18 cellular contexts compared by ENCODE assay signal in the genomic region with DNA sequence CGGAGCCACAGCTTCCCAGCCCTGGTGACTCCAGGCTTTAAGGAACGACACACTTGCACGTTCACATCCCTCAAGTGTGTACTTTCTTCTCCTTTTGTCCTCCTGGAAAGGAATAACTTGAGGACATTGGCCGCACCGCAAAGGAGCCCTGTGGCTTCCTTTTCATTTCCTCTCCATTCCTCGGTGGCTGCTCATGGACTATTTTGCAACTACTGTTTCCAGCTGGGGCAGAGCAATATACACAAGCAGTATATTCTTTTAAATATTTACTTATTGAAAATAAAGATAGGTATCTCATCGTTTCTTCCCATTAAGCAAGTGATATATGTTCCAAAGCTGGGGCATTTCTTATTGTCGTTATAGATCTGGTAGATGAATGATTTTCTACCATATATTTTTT.
"Had no signal": no experiment of that assay in that cellular context is flagged by ENCODE, and none has a peak within 500 bp of the region (broad histone marks: within the 10 kb centered on the region; RNA-seq: fewer than 3 reads in every experiment).

No MANE protein-coding gene starts in this region.

- H3K9me3 ChIP-seq: transverse colon, vagina had no signal

- H3K36me3 ChIP-seq: esophagus muscularis mucosa, transverse colon, vagina had no signal

- H3K4me3 ChIP-seq: coronary artery, esophagus muscularis mucosa, transverse colon, vagina had no signal

- H3K4me1 ChIP-seq: esophagus muscularis mucosa, transverse colon, vagina had no signal

- H3K27me3 ChIP-seq: transverse colon, vagina had no signal

- H3K27ac ChIP-seq: coronary artery, esophagus muscularis mucosa, transverse colon, vagina, VCaP had no signal

- DNase-seq: activated CD4-positive, alpha-beta T cell treated with anti-CD3 and anti-CD28 coated beads for 1 hour; activated CD4-positive, alpha-beta T cell treated with anti-CD3 and anti-CD28 coated beads, Interleukin-2, amount 50 U/mL, for 4 hours; activated CD8-positive, alpha-beta memory T cell treated with anti-CD3 and anti-CD28 coated beads, Interleukin-2, amount 10 ng/mL, durations not matched to agents 7 days and 5 days; activated gamma-delta T cell; activated T-cell treated with anti-CD3 and anti-CD28 coated beads, Interleukin-2, amount 50 U/mL, for 24 hours; amygdala; central memory CD4-positive, alpha-beta T cell; foreskin fibroblast; hypothalamus; nucleus accumbens; stimulated activated CD4-positive, alpha-beta T cell treated with anti-CD3 and anti-CD28 coated beads, Interleukin-2, amount 100 ng/mL, for 48 hours; stimulated activated naive CD4-positive, alpha-beta T cell; substantia nigra; transverse colon had no signal
